26 cellular contexts compared by ENCODE assay signal in genomic region chr12:16056910-16057309, GRCh38.
"Had no signal": no experiment of that assay in that cellular context is flagged by ENCODE, and none has a peak within 500 bp of the region (broad histone marks: within the 10 kb centered on the region; RNA-seq: fewer than 3 reads in every experiment).

No MANE protein-coding gene starts in this region.

- H3K9me3 ChIP-seq: gastrocnemius medialis, lower lobe of right lung, mucosa of descending colon had no signal

- H3K4me3 ChIP-seq: coronary artery, dorsolateral prefrontal cortex, esophagus squamous epithelium, gastrocnemius medialis, heart right ventricle, left lung, lower lobe of right lung, mucosa of descending colon had no signal

- H3K4me1 ChIP-seq: esophagus squamous epithelium, gastrocnemius medialis, heart right ventricle, left lung, lower lobe of right lung had no signal

- DNase-seq: dermis blood vessel endothelial cell; dorsolateral prefrontal cortex; effector CD4-positive, alpha-beta T cell; effector memory CD4-positive, alpha-beta T cell; erythroblast; esophagus squamous epithelium; foreskin fibroblast; foreskin melanocyte; gastrocnemius medialis; glutamatergic neuron; head of caudate nucleus; heart right ventricle; hippocampal formation; left cardiac atrium; left ventricle myocardium superior; lower lobe of right lung; mesenchymal stem cell; naive B cell had no signal

- H3K27ac ChIP-seq: coronary artery, dorsolateral prefrontal cortex, epithelial cell of prostate, esophagus squamous epithelium, gastrocnemius medialis, heart right ventricle, left lung, lower lobe of right lung had no signal

- H3K36me3 ChIP-seq: esophagus squamous epithelium, gastrocnemius medialis, heart right ventricle, left lung, lower lobe of right lung had no signal

- FAIRE-seq: colon, islet of Langerhans, keratinocyte had no signal

- H3K27me3 ChIP-seq: dorsolateral prefrontal cortex, esophagus squamous epithelium, gastrocnemius medialis, heart right ventricle, left lung had no signal

- ATAC-seq: esophagus mucosa, gastrocnemius medialis, heart right ventricle, left cardiac atrium, left lung, left ventricle myocardium superior, lower lobe of right lung, mucosa of descending colon had no signal
